In genomic region chr1:2101531-2101930, GRCh38 we compare ENCODE assay signal across 24 cellular contexts. TPM values are rescaled to one million over a fixed set of nuclear protein-coding genes. Genes with fewer than 3 reads are reported as not detected.
A peak's percentile ranks its signal among the peaks of the same experiment; 100 is the strongest.
DNase-seq lines count a peak whose midpoint lies in the region; ATAC-seq and TF ChIP-seq lines count a peak whose summit lies in the region.
"Had no signal": no experiment of that assay in that cellular context is flagged by ENCODE, and none has a peak within 500 bp of the region (broad histone marks: within the 10 kb centered on the region; RNA-seq: fewer than 3 reads in every experiment).

No MANE protein-coding gene starts in this region.

- no peak overlapping the region for H2BK120ac ChIP-seq in neuronal stem cell (ENCODE audit: low read depth, low read length)

- H3K14ac ChIP-seq in neuronal stem cell (ENCODE audit: low read length), result peak overlapping the region; percentile 1

- H3K36me3 Mint-ChIP-seq in chondrocyte (ENCODE audit: low read depth), result peaks cover 6% of the 10 kb centered on the region
- no peaks in the 10 kb centered on the region for H3K36me3 Mint-ChIP-seq in activated CD8-positive, alpha-beta memory T cell treated with anti-CD3 and anti-CD28 coated beads, Interleukin-2, amount 10 ng/mL, durations not matched to agents 7 days and 5 days

- ATAC-seq in left cardiac atrium, result no peak
- no peak for ATAC-seq in activated CD8-positive, alpha-beta memory T cell treated with anti-CD3 and anti-CD28 coated beads, Interleukin-2, amount 10 ng/mL, durations not matched to agents 7 days and 5 days
- no peak for ATAC-seq in GM21786 (IDR thresholded peaks at IDR 0.05; ENCODE audit: unreplicated experiment)
- ATAC-seq in GM19023 (IDR thresholded peaks at IDR 0.05; ENCODE audit: unreplicated experiment), result no peak
- ATAC-seq: CD8-positive, alpha-beta T cell; GM12878 had no signal

- H3K4me1 ChIP-seq in neuronal stem cell (ENCODE audit: control insufficient read depth in 2 of 2, insufficient read depth in 1 of 2, low read depth in 1 of 2, low read length in 2 of 2), result peaks cover 0 to 4% of the 10 kb centered on the region in 2 donors
- H3K4me1 ChIP-seq: HAP-1 had no signal

- H3K27me3 ChIP-seq in neuronal stem cell (ENCODE audit: control insufficient read depth in 3 of 3, insufficient read depth in 3 of 3, low read depth in 1 of 3, low read length in 3 of 3), result peaks cover 0 to 3% (median 0%) of the 10 kb centered on the region in 3 experiments
- H3K27me3 ChIP-seq: MG63 had no signal

- H2BK15ac ChIP-seq in neuronal stem cell (ENCODE audit: low read length), result no peak overlapping the region

- no peak overlapping the region for H4K8ac ChIP-seq in neuronal stem cell (ENCODE audit: low read depth, low read length)

- intact Hi-C loops in left cardiac atrium (cut with DNase I), result no loop called here
- intact Hi-C loops in cardiac septum (cut with DNase I), result no loop called here

- H3K27ac ChIP-seq in neuronal stem cell (replicated peaks; ENCODE audit: low read length), result no peak overlapping the region
- H3K27ac ChIP-seq: PC-9 had no signal

- H3K9ac ChIP-seq in neuronal stem cell (ENCODE audit: low read depth, low read length, poor library complexity), result peak overlapping the region; percentile 32

- no peak overlapping the region for H2AFZ ChIP-seq in neuronal stem cell (ENCODE audit: low read length)
- H2AFZ ChIP-seq: PC-9 had no signal

- H3K79me1 ChIP-seq in neuronal stem cell (ENCODE audit: low read depth, low read length), result peaks cover 4% of the 10 kb centered on the region

- no peak overlapping the region for H3K18ac ChIP-seq in neuronal stem cell (ENCODE audit: low read length)

- no peak overlapping the region for H2AK5ac ChIP-seq in neuronal stem cell (ENCODE audit: low read depth, low read length)

- WGBS in neuronal stem cell (ENCODE audit: extremely low coverage in 2 of 2, insufficient read length in 2 of 2, insufficient replicate concordance in 1 of 2), 2 donors, result no CpG with 5 or more reads among the region's 16 CpGs

- H3K23ac ChIP-seq in neuronal stem cell (ENCODE audit: low read depth, low read length, poor library complexity), result peak overlapping the region; percentile 34

- H3K4me3 ChIP-seq in neuronal stem cell (ENCODE audit: low read length in 2 of 2), result no peak overlapping the region
- H3K4me3 ChIP-seq: GM12878, HAP-1, MG63, PC-9 had no signal

- H3K9me3 Mint-ChIP-seq in chondrocyte (ENCODE audit: low read depth), result peaks cover 5% of the 10 kb centered on the region
- peaks cover 4% of the 10 kb centered on the region for H3K9me3 Mint-ChIP-seq in activated CD8-positive, alpha-beta memory T cell treated with anti-CD3 and anti-CD28 coated beads, Interleukin-2, amount 10 ng/mL, durations not matched to agents 7 days and 5 days (ENCODE audit: low read depth)

- peaks cover 0 to 3% of the 10 kb centered on the region in 2 donors for H3K36me3 ChIP-seq in neuronal stem cell (replicated peaks in 1 of 2; ENCODE audit: control insufficient read depth in 2 of 2, insufficient read depth in 2 of 2, low read length in 2 of 2)
- H3K36me3 ChIP-seq: HAP-1, MG63 had no signal

- no peaks in the 10 kb centered on the region for H3K4me1 Mint-ChIP-seq in chondrocyte (ENCODE audit: low read depth)
- no peaks in the 10 kb centered on the region for H3K4me1 Mint-ChIP-seq in activated CD8-positive, alpha-beta memory T cell treated with anti-CD3 and anti-CD28 coated beads, Interleukin-2, amount 10 ng/mL, durations not matched to agents 7 days and 5 days

- H4K91ac ChIP-seq in neuronal stem cell (ENCODE audit: low read depth, low read length, poor library complexity), result no peak overlapping the region

- CTCF ChIA-PET in activated CD8-positive, alpha-beta memory T cell treated with anti-CD3 and anti-CD28 coated beads, Interleukin-2, amount 10 ng/mL, durations not matched to agents 7 days and 5 days (lab: Charles Lee), result no interaction called here

- no peak overlapping the region for H3K4me2 ChIP-seq in neuronal stem cell (ENCODE audit: insufficient read depth, low read length, poor library complexity, severe bottlenecking)
- H3K4me2 ChIP-seq: PC-9 had no signal

- TF ChIP-seq CTCF in chondrocyte (IDR thresholded peaks at IDR 0.05), result no peak

- DNase-seq in left cardiac atrium, result peak; percentile 5
- DNase-seq in cardiac septum (ENCODE audit: low spot score), result no peak
- peak; percentile 43 for DNase-seq in chondrocyte (ENCODE audit: low spot score)
- DNase-seq in neuronal stem cell (ENCODE audit: low spot score), result no peak
- no peak for DNase-seq in activated CD8-positive, alpha-beta memory T cell treated with anti-CD3 and anti-CD28 coated beads, Interleukin-2, amount 10 ng/mL, durations not matched to agents 7 days and 5 days
- DNase-seq: C1 segment of cervical spinal cord; CD8-positive, alpha-beta T cell; DMS 273 treated with DMSO at 0.1 percent for 48 hours; DMS79; EL; GDM1; GOT3; HFFc6; KBM-7; MG63; NCI-H2029; NCI-H446 treated with DMSO at 0.1 percent for 48 hours; NCI-H526 treated with DMSO at 0.1 percent for 48 hours; PC-9; SHP77 treated with DMSO at 0.1 percent for 48 hours had no signal

- no peak overlapping the region for H2BK12ac ChIP-seq in neuronal stem cell (ENCODE audit: low read length)

- no peak overlapping the region for H3K4me3 Mint-ChIP-seq in chondrocyte (ENCODE audit: unreplicated experiment)
- no peak overlapping the region for H3K4me3 Mint-ChIP-seq in activated CD8-positive, alpha-beta memory T cell treated with anti-CD3 and anti-CD28 coated beads, Interleukin-2, amount 10 ng/mL, durations not matched to agents 7 days and 5 days
- H3K4me3 Mint-ChIP-seq: CD8-positive, alpha-beta T cell; HFFc6 had no signal

- H3K27me3 Mint-ChIP-seq in chondrocyte (ENCODE audit: low read depth), result peaks cover 2% of the 10 kb centered on the region
- H3K27me3 Mint-ChIP-seq in activated CD8-positive, alpha-beta memory T cell treated with anti-CD3 and anti-CD28 coated beads, Interleukin-2, amount 10 ng/mL, durations not matched to agents 7 days and 5 days, result no peaks in the 10 kb centered on the region

- H3K9me3 ChIP-seq in neuronal stem cell (replicated peaks in 1 of 2; ENCODE audit: control insufficient read depth in 2 of 2, insufficient read depth in 1 of 2, low read depth in 1 of 2, low read length in 2 of 2), result peaks cover 0 to 2% of the 10 kb centered on the region in 2 donors
- H3K9me3 ChIP-seq: HAP-1, MG63 had no signal

- no peak overlapping the region for H3K27ac Mint-ChIP-seq in chondrocyte (ENCODE audit: unreplicated experiment)
- no peak overlapping the region for H3K27ac Mint-ChIP-seq in activated CD8-positive, alpha-beta memory T cell treated with anti-CD3 and anti-CD28 coated beads, Interleukin-2, amount 10 ng/mL, durations not matched to agents 7 days and 5 days
- H3K27ac Mint-ChIP-seq: CD8-positive, alpha-beta T cell; HFFc6 had no signal

- no peak overlapping the region for H2BK5ac ChIP-seq in neuronal stem cell (ENCODE audit: low read length)

- H3K4ac ChIP-seq in neuronal stem cell (ENCODE audit: low read length), result no peak overlapping the region

RNA-seq across cellular contexts. Expression of gene PRKCZ, which starts 51.3 kb away (rescaled TPM):
- total RNA-seq in left cardiac atrium (10 to 100 TPM; 12.4 to 20.7 TPM), cardiac septum (13.9 TPM), chondrocyte (4.8 to 7.8 TPM (median 5.1 TPM) in 3 replicates)
- polyA plus RNA-seq in neuronal stem cell (2013, experiment 1 of 2), result 29.7 TPM
- polyA plus RNA-seq in neuronal stem cell (2013, experiment 2 of 2), result 28.1 TPM
- total RNA-seq in activated CD8-positive, alpha-beta memory T cell treated with anti-CD3 and anti-CD28 coated beads, Interleukin-2, amount 10 ng/mL, durations not matched to agents 7 days and 5 days, result 10 to 100 TPM in 1 of 2 experiments, 1 to 10 TPM in 1; 6.8 to 12.8 TPM

Comparison
In these comparisons a context has a peak if more than half of its experiments do, and no peak if none do; other contexts are left out.
1. DNase-seq: peak in left cardiac atrium (single experiment) and chondrocyte (single experiment); none in cardiac septum (single experiment), neuronal stem cell (single experiment) and activated CD8-positive, alpha-beta memory T cell treated with anti-CD3 and anti-CD28 coated beads, Interleukin-2, amount 10 ng/mL, durations not matched to agents 7 days and 5 days (single experiment).